In genomic region chr11:67118059-67118766, GRCh38 we compare ENCODE assay signal across 8 cellular contexts. TPM values are rescaled to one million over a fixed set of nuclear protein-coding genes. Genes with fewer than 3 reads are reported as not detected.
DNase-seq lines count a peak whose midpoint lies in the region; ATAC-seq and TF ChIP-seq lines count a peak whose summit lies in the region.

No MANE protein-coding gene starts in this region.

- peak; percentile 64 for DNase-seq in WTC11 (ENCODE audit: low spot score)
- DNase-seq in central memory CD4-positive, alpha-beta T cell = peak; percentile 54
- DNase-seq in left colon = peak in 1 of 2 donors; percentile 66
- DNase-seq in stimulated activated CD4-positive, alpha-beta T cell treated with anti-CD3 and anti-CD28 coated beads, Interleukin-4, amount 100 ng/mL, for 1 hour = peak; percentile 54
- no peak for DNase-seq in SKM-1 treated with dmso at 0.1 percent for 144 hours (lab: John Stamatoyannopoulos, UW; ENCODE audit: unreplicated experiment)

- no peaks in the 10 kb centered on the region for H3K4me1 ChIP-seq in ACC112 (ENCODE audit: control insufficient read depth, insufficient read depth, low read length, unreplicated experiment)

- H3K36me3 ChIP-seq in ACC112 (ENCODE audit: insufficient read depth, low read length) = no peaks in the 10 kb centered on the region

- no peaks in the 10 kb centered on the region for H3K9me3 Mint-ChIP-seq in WTC11

- ATAC-seq in GM19023 (IDR thresholded peaks at IDR 0.05; ENCODE audit: unreplicated experiment) = peak; percentile 5
- peak; percentile 2 for ATAC-seq in HG03378 (IDR thresholded peaks at IDR 0.05; ENCODE audit: unreplicated experiment)
- peak; percentile 44 for ATAC-seq in WTC11
- ATAC-seq in left colon = peak; percentile 15

- intact Hi-C loops in left colon (cut with DNase I, micrococcal nuclease) = no loop called here

- H3K36me3 Mint-ChIP-seq in WTC11 = peaks cover 15% of the 10 kb centered on the region

- TF ChIP-seq CTCF in WTC11 (IDR thresholded peaks at IDR 0.05) = no peak

- H3K79me2 ChIP-seq in ACC112 (ENCODE audit: control insufficient read depth, insufficient read depth, low read length, unreplicated experiment) = peaks cover 40% of the 10 kb centered on the region

- peak overlapping the region; percentile 68; the same call in 1 of the 2 replicates for H3K27ac ChIP-seq in ACC112 (ENCODE audit: low read depth, low read length)

- H3K4me1 Mint-ChIP-seq in WTC11 = peaks cover 36% of the 10 kb centered on the region

- CTCF ChIA-PET in WTC11 (lab: Charles Lee) = interaction anchor here (0.6 to 3.9 kb wide), 16 partner anchors 9 to 458 kb away, joined by 3 to 33 read pairs (median 5); partner anchors contain the start of gene PPP1CA

- peaks cover 4% of the 10 kb centered on the region; the same call in 1 of the 2 replicates for H3K27me3 Mint-ChIP-seq in WTC11 (ENCODE audit: low read depth)

- POLR2A ChIA-PET in WTC11 (lab: Charles Lee) = interaction anchor here (1.0 to 1.8 kb wide), 2 partner anchors 122 to 171 kb away, joined by 3 to 11 read pairs; partner anchors contain the start of gene ANKRD13D

- H3K4me3 ChIP-seq in ACC112 (ENCODE audit: low read depth, low read length) = peak overlapping the region; percentile 72

- no peaks in the 10 kb centered on the region for H3K27me3 ChIP-seq in ACC112 (ENCODE audit: insufficient read depth, low read length)

- H3K27ac Mint-ChIP-seq in WTC11 = no peak overlapping the region

- H3K4me3 Mint-ChIP-seq in WTC11 = peak overlapping the region; percentile 43

- peak overlapping the region; percentile 95 for H2AFZ ChIP-seq in ACC112 (ENCODE audit: low read length, unreplicated experiment)

TF ChIP-seq in WTC11, 78 proteins besides CTCF, POLR2A, EP300 and RAD21 (continues in another document):
- TF ChIP-seq ZBTB21 (CRISPR knock-in tag; IDR thresholded peaks at IDR 0.05; ENCODE audit: borderline replicate concordance) (no peak), FOXP1 (CRISPR knock-in tag; IDR thresholded peaks at IDR 0.05; ENCODE audit: borderline replicate concordance) (peak; percentile 53; the same call in 1 of the 2 replicates), MYBL2 (CRISPR knock-in tag; IDR thresholded peaks at IDR 0.05) (no peak), AFF4 (CRISPR knock-in tag; IDR thresholded peaks at IDR 0.05; ENCODE audit: borderline replicate concordance) (no peak), JAZF1 (CRISPR knock-in tag; IDR thresholded peaks at IDR 0.05) (no peak), TEAD1 (CRISPR knock-in tag; IDR thresholded peaks at IDR 0.05) (0 out of 2 replicates have a peak, but pooled peaks have one; percentile 5), OVOL2 (CRISPR knock-in tag; IDR thresholded peaks at IDR 0.05; ENCODE audit: borderline replicate concordance) (no peak), FOXK1 (CRISPR knock-in tag; IDR thresholded peaks at IDR 0.05) (no peak), ZNF138 (CRISPR knock-in tag; conservative IDR thresholded peaks at IDR 0.05) (no peak), ZNF263 (CRISPR knock-in tag; IDR thresholded peaks at IDR 0.05; ENCODE audit: low read depth) (no peak), E2F4 (CRISPR knock-in tag; IDR thresholded peaks at IDR 0.05; ENCODE audit: borderline replicate concordance, low read depth) (no peak), ATF2 (CRISPR knock-in tag; IDR thresholded peaks at IDR 0.05; ENCODE audit: borderline replicate concordance, low read depth) (no peak), NR3C1 (CRISPR knock-in tag; conservative IDR thresholded peaks at IDR 0.05; ENCODE audit: low read depth) (no peak), ZNF396 (CRISPR knock-in tag; IDR thresholded peaks at IDR 0.05; ENCODE audit: borderline replicate concordance) (no peak), GABPB1 (CRISPR knock-in tag; IDR thresholded peaks at IDR 0.05) (no peak)
- TF ChIP-seq, protein P1, sequence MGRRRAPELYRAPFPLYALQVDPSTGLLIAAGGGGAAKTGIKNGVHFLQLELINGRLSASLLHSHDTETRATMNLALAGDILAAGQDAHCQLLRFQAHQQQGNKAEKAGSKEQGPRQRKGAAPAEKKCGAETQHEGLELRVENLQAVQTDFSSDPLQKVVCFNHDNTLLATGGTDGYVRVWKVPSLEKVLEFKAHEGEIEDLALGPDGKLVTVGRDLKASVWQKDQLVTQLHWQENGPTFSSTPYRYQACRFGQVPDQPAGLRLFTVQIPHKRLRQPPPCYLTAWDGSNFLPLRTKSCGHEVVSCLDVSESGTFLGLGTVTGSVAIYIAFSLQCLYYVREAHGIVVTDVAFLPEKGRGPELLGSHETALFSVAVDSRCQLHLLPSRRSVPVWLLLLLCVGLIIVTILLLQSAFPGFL (CRISPR knock-in tag; IDR thresholded peaks at IDR 0.05; ENCODE audit: borderline replicate concordance) = no peak
- TF ChIP-seq, protein P2, sequence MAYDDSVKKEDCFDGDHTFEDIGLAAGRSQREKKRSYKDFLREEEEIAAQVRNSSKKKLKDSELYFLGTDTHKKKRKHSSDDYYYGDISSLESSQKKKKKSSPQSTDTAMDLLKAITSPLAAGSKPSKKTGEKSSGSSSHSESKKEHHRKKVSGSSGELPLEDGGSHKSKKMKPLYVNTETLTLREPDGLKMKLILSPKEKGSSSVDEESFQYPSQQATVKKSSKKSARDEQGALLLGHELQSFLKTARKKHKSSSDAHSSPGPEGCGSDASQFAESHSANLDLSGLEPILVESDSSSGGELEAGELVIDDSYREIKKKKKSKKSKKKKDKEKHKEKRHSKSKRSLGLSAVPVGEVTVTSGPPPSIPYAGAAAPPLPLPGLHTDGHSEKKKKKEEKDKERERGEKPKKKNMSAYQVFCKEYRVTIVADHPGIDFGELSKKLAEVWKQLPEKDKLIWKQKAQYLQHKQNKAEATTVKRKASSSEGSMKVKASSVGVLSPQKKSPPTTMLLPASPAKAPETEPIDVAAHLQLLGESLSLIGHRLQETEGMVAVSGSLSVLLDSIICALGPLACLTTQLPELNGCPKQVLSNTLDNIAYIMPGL (CRISPR knock-in tag; IDR thresholded peaks at IDR 0.05) = 0 out of 2 replicates have a peak, but pooled peaks have one; percentile 54

RNA-seq across cellular contexts. Expression of gene KDM2A, which starts 0.8 kb away (rescaled TPM):
- 54.0 to 58.0 TPM (median 54.3 TPM) in 3 replicates for total RNA-seq in WTC11 (2021)
- total RNA-seq in left colon = 10 to 100 TPM; 62.3 to 71.9 TPM
